ENCODE assay signal across 10 cellular contexts in genomic region chr1:17207046-17207445, GRCh38. TPM values are rescaled to one million over a fixed set of nuclear protein-coding genes. Genes with fewer than 3 reads are reported as not detected.
DNase-seq lines count a peak whose midpoint lies in the region; ATAC-seq and TF ChIP-seq lines count a peak whose summit lies in the region.
"Had no signal": no experiment of that assay in that cellular context is flagged by ENCODE, and none has a peak within 500 bp of the region (broad histone marks: within the 10 kb centered on the region; RNA-seq: fewer than 3 reads in every experiment).

No MANE protein-coding gene starts in this region.

- peaks cover 2% of the 10 kb centered on the region for H3K27me3 Mint-ChIP-seq in GM23338 (ENCODE audit: insufficient read depth, low read depth, poor library complexity)

- no peak for TF ChIP-seq CTCF in OCI-LY7 (conservative IDR thresholded peaks at IDR 0.05; ENCODE audit: low read length)
- no peak for TF ChIP-seq CTCF in lung (IDR thresholded peaks at IDR 0.05; ENCODE audit: control extremely low read depth, extremely low read depth)
- TF ChIP-seq CTCF in GM23338 (conservative IDR thresholded peaks at IDR 0.05; ENCODE audit: low read depth in 2 of 2): no peak
- TF ChIP-seq CTCF in spleen (IDR thresholded peaks at IDR 0.05 in 8 of 11, conservative IDR thresholded peaks at IDR 0.05 in 3 of 11): no peak
- no peak for TF ChIP-seq CTCF in suprapubic skin (IDR thresholded peaks at IDR 0.05)

- H2AFZ ChIP-seq in OCI-LY7 (ENCODE audit: low read length): no peak overlapping the region
- no peak overlapping the region for H2AFZ ChIP-seq in GM23338

- H3K79me2 ChIP-seq in OCI-LY7 (ENCODE audit: insufficient read depth, low read depth, low read length) (no peaks in the 10 kb centered on the region), GM23338 (replicated peaks; ENCODE audit: insufficient read depth) (no peaks in the 10 kb centered on the region)

- H4K20me1 ChIP-seq in OCI-LY7 (ENCODE audit: insufficient read depth, low read length) (no peaks in the 10 kb centered on the region), GM23338 (replicated peaks; ENCODE audit: insufficient read depth) (no peaks in the 10 kb centered on the region)

- H3K36me3 Mint-ChIP-seq in GM23338 (ENCODE audit: low read depth): no peaks in the 10 kb centered on the region

- H3K36me3 ChIP-seq in OCI-LY7 (ENCODE audit: insufficient read depth, low read length) (no peaks in the 10 kb centered on the region), lung (ENCODE audit: control insufficient read depth in 2 of 2, insufficient read depth in 2 of 2, low read length in 2 of 2) (no peaks in the 10 kb centered on the region), GM23338 (ENCODE audit: insufficient read depth) (no peaks in the 10 kb centered on the region), spleen (no peaks in the 10 kb centered on the region), suprapubic skin (no peaks in the 10 kb centered on the region)
- H3K36me3 ChIP-seq: uterus had no signal

- TF ChIP-seq POLR2A in spleen (IDR thresholded peaks at IDR 0.05): no peak
- no peak for TF ChIP-seq POLR2A in suprapubic skin (IDR thresholded peaks at IDR 0.05)

- peak overlapping the region; percentile 17 for H3K4me3 ChIP-seq in OCI-LY7 (ENCODE audit: low read depth, low read length, poor library complexity, severe bottlenecking)
- H3K4me3 ChIP-seq in lung: no peak overlapping the region
- no peak overlapping the region for H3K4me3 ChIP-seq in GM23338
- H3K4me3 ChIP-seq in spleen: no peak overlapping the region
- no peak overlapping the region for H3K4me3 ChIP-seq in suprapubic skin
- H3K4me3 ChIP-seq: uterus had no signal

- intact Hi-C loops in OCI-LY7 (cut with micrococcal nuclease; ENCODE audit: unreplicated experiment): no loop called here
- intact Hi-C loops in spleen (cut with DNase I; ENCODE audit: low total_unique reads): no loop called here

- DNase-seq in DMS53 treated with DMSO at 0.1 percent for 48 hours (lab: John Stamatoyannopoulos, UW; ENCODE audit: unreplicated experiment): peak; percentile 15
- DNase-seq in OCI-LY7 (ENCODE audit: low spot score): peak; percentile 81
- peak; percentile 43 for DNase-seq in lung (ENCODE audit: low spot score)
- no peak for DNase-seq in GM23338 (ENCODE audit: low spot score)
- no peak for DNase-seq in GOT3 (lab: John Stamatoyannopoulos, UW)
- DNase-seq in spleen: no peak
- DNase-seq in suprapubic skin (ENCODE audit: low spot score in 2 of 2): no peak

- peaks cover 22% of the 10 kb centered on the region for H3K4me1 ChIP-seq in OCI-LY7 (ENCODE audit: insufficient read depth, low read length, poor library complexity, severe bottlenecking)
- H3K4me1 ChIP-seq in lung (ENCODE audit: control insufficient read depth in 2 of 2, insufficient read depth in 2 of 2, low read length in 2 of 2): no peaks in the 10 kb centered on the region
- H3K4me1 ChIP-seq in GM23338 (ENCODE audit: insufficient read depth): no peaks in the 10 kb centered on the region
- H3K4me1 ChIP-seq in spleen: peaks cover 6 to 33% (median 20%) of the 10 kb centered on the region in 6 donors
- no peaks in the 10 kb centered on the region for H3K4me1 ChIP-seq in suprapubic skin
- H3K4me1 ChIP-seq: uterus had no signal

- H3K9me2 ChIP-seq in OCI-LY7 (ENCODE audit: insufficient read depth, low read length) (no peaks in the 10 kb centered on the region), GM23338 (ENCODE audit: insufficient read depth) (no peaks in the 10 kb centered on the region)

- no peak overlapping the region for H3K27ac ChIP-seq in OCI-LY7 (ENCODE audit: low read depth, low read length, poor library complexity, severe bottlenecking)
- no peak overlapping the region for H3K27ac ChIP-seq in lung (ENCODE audit: low read depth in 1 of 2, low read length in 1 of 2)
- no peak overlapping the region for H3K27ac ChIP-seq in GM23338 (ENCODE audit: low read depth)
- peak overlapping the region in 3 of 8 donors; percentile 13 to 31 (median 26) for H3K27ac ChIP-seq in spleen
- H3K27ac ChIP-seq in suprapubic skin: no peak overlapping the region
- H3K27ac ChIP-seq: uterus had no signal

- no peak for TF ChIP-seq EP300 in suprapubic skin (IDR thresholded peaks at IDR 0.05)

- H3K27me3 ChIP-seq in lung (ENCODE audit: control insufficient read depth, insufficient read depth): no peaks in the 10 kb centered on the region
- no peaks in the 10 kb centered on the region for H3K27me3 ChIP-seq in GM23338 (ENCODE audit: insufficient read depth)
- peaks cover 0 to 9% (median 0%) of the 10 kb centered on the region in 7 donors for H3K27me3 ChIP-seq in spleen (replicated peaks in 1 of 7)
- H3K27me3 ChIP-seq in suprapubic skin: peaks cover 13% of the 10 kb centered on the region
- H3K27me3 ChIP-seq: uterus had no signal

- WGBS in lung, 2 donors: 21 to 34% methylated on average over 4 of the region's 4 CpGs
- 29 to 48% (median 30%) methylated on average over 4 of the region's 4 CpGs for WGBS in spleen, 5 donors
- WGBS in suprapubic skin: 62% methylated on average over 4 of the region's 4 CpGs

- no peak overlapping the region for H3K27ac Mint-ChIP-seq in GM23338

- H3K4me3 Mint-ChIP-seq in GM23338: no peak overlapping the region

- CTCF ChIA-PET in OCI-LY7 (lab: Charles Lee; ENCODE audit: unreplicated experiment): interaction anchor here (0.8 kb wide), 1 partner anchor 33 kb away, joined by 3 read pairs; no protein-coding TSS in a partner anchor

- H3K4me2 ChIP-seq in OCI-LY7 (ENCODE audit: low read length): peak overlapping the region; percentile 56
- no peak overlapping the region for H3K4me2 ChIP-seq in GM23338

- ATAC-seq in GM21619 (IDR thresholded peaks at IDR 0.05; ENCODE audit: unreplicated experiment) (peak; percentile 63), lung (ENCODE audit: insufficient read depth, low FRiP score) (peak; percentile 58), GM23338 (no peak)

- H3F3A ChIP-seq in GM23338 (replicated peaks; ENCODE audit: low read depth): no peaks in the 10 kb centered on the region

- no TSS peak for BruUV-seq in OCI-LY7 (replicated peaks; lab: Mats Ljungman, UMichigan)

- POLR2A ChIA-PET in OCI-LY7 (lab: Charles Lee): no interaction called here

- peaks cover 2% of the 10 kb centered on the region; the same call in 1 of the 3 replicates for H3K4me1 Mint-ChIP-seq in GM23338

- no peaks in the 10 kb centered on the region for H3K9me3 ChIP-seq in OCI-LY7 (ENCODE audit: low read length)
- H3K9me3 ChIP-seq in lung (ENCODE audit: control insufficient read depth in 2 of 2, insufficient read depth in 1 of 2, low read length in 1 of 2): no peaks in the 10 kb centered on the region
- no peaks in the 10 kb centered on the region for H3K9me3 ChIP-seq in spleen
- H3K9me3 ChIP-seq in suprapubic skin: no peaks in the 10 kb centered on the region
- H3K9me3 ChIP-seq: uterus had no signal

- no peaks in the 10 kb centered on the region; the same call in 2 of the 3 replicates for H3K9me3 Mint-ChIP-seq in GM23338

TF ChIP-seq in GM23338, 12 proteins besides CTCF, POLR2A, EP300 and RAD21 (continues in another document):
- TF ChIP-seq EZH2 (IDR thresholded peaks at IDR 0.05; ENCODE audit: low read depth, unreplicated experiment) (no peak), STAT1 (IDR thresholded peaks at IDR 0.05; ENCODE audit: unreplicated experiment) (no peak)

RNA-seq across cellular contexts. Expression of gene PADI1, which starts 2.1 kb away (rescaled TPM):
- total RNA-seq in OCI-LY7 (2014; rRNA removed; shearing (Covaris generic)): not detected in 2 replicates
- total RNA-seq in OCI-LY7 (2022) (not detected in 2 replicates), lung (not detected), spleen (under 1 TPM in 3 of 7 donors, not detected in 4; 0.32 to 0.76 (median 0.46) TPM), suprapubic skin (10 to 100 TPM in 1 of 4 donors, 1 to 10 TPM in 3; 4.0 to 57.3 (median 9.1) TPM)
- polyA plus RNA-seq in lung (under 1 TPM; 0.09 to 0.35 TPM), GM23338 (2016; fragmentation: Nextera tagmentation; extraction: Ambion mirVana) (0.26 TPM in 2 replicates), spleen (under 1 TPM; 0.03 to 0.29 (median 0.09) TPM)
- 0.27 and 0.28 TPM in 2 replicates for total RNA-seq in GM23338 (2014; rRNA removed; shearing (Covaris generic))
- total RNA-seq: pulmonary artery endothelial cell had no signal

RNA-seq across cellular contexts. Expression of gene PADI3, which starts 41.9 kb away (rescaled TPM):
- not detected in 2 replicates for total RNA-seq in OCI-LY7 (2014; rRNA removed; shearing (Covaris generic))
- total RNA-seq in OCI-LY7 (2022) (not detected in 2 replicates), lung (not detected), spleen (not detected), suprapubic skin (10 to 100 TPM in 1 of 4 donors, 1 to 10 TPM in 2, not detected in 1; 2.4 to 11.2 (median 2.7) TPM)
- polyA plus RNA-seq in lung (under 1 TPM in 1 of 2 donors, not detected in 1; 0.13 TPM), GM23338 (2016; fragmentation: Nextera tagmentation; extraction: Ambion mirVana) (0.21 and 0.37 TPM in 2 replicates), spleen (not detected)
- total RNA-seq in GM23338 (2014; rRNA removed; shearing (Covaris generic)): 0.58 and 0.80 TPM in 2 replicates
- total RNA-seq: pulmonary artery endothelial cell, uterus had no signal

Comparison
In these comparisons a context has a peak if more than half of its experiments do, and no peak if none do; other contexts are left out.
1. DNase-seq: peak in DMS53 treated with DMSO at 0.1 percent for 48 hours (single experiment), OCI-LY7 (single experiment) and lung (single experiment); none in GM23338 (single experiment), GOT3 (single experiment), spleen (single experiment) and suprapubic skin (0 of 2).